ENCODE assay signal across 8 cellular contexts in genomic region chr10:100046088-100046487, GRCh38. TPM values are rescaled to one million over a fixed set of nuclear protein-coding genes. Genes with fewer than 3 reads are reported as not detected.
DNase-seq lines count a peak whose midpoint lies in the region; ATAC-seq and TF ChIP-seq lines count a peak whose summit lies in the region.

No MANE protein-coding gene starts in this region.

- H3K4me3 ChIP-seq in GM12864 (ENCODE audit: low read depth, low read length), result no peak overlapping the region
- peak overlapping the region in 1 of 59 donors; percentile 15 for H3K4me3 ChIP-seq in dorsolateral prefrontal cortex
- H3K4me3 ChIP-seq in lower lobe of right lung, result no peak overlapping the region

- intact Hi-C loops in dorsolateral prefrontal cortex (cut with DNase I) (loop anchor here in 1 of 2 donors (5.0 kb wide), 1 partner anchor 199 kb away; no protein-coding TSS in a partner anchor), lower lobe of right lung (cut with DNase I) (loop anchor here (5.0 kb wide), 1 partner anchor 199 kb away; no protein-coding TSS in a partner anchor)

- peak; percentile 73 for ATAC-seq in HG03159 (IDR thresholded peaks at IDR 0.05; ENCODE audit: unreplicated experiment)
- peak; percentile 90 to 91 for ATAC-seq in lower lobe of right lung
- no peak for ATAC-seq in HG03378 (IDR thresholded peaks at IDR 0.05; ENCODE audit: unreplicated experiment)

- H3K27me3 ChIP-seq in dorsolateral prefrontal cortex (no peaks in the 10 kb centered on the region), lower lobe of right lung (ENCODE audit: low read depth) (no peaks in the 10 kb centered on the region)

- H3K27ac ChIP-seq in dorsolateral prefrontal cortex (peak overlapping the region in 1 of 59 donors; percentile 31), lower lobe of right lung (no peak overlapping the region)

- H3K4me1 ChIP-seq in lower lobe of right lung, result peaks cover 4% of the 10 kb centered on the region

- no peaks in the 10 kb centered on the region for H3K36me3 ChIP-seq in lower lobe of right lung

- peak; percentile 96 for TF ChIP-seq CTCF in GM12864 (IDR thresholded peaks at IDR 0.05; ENCODE audit: low read depth, low read length, missing control alignments)
- TF ChIP-seq CTCF in dorsolateral prefrontal cortex (IDR thresholded peaks at IDR 0.05 in 54 of 56, conservative IDR thresholded peaks at IDR 0.05 in 2 of 56; ENCODE audit: low read depth in 1 of 56, partially characterized antibody in 56 of 56), result peak; percentile 87 to 98 (median 96)
- TF ChIP-seq CTCF in lower lobe of right lung (IDR thresholded peaks at IDR 0.05), result peak; percentile 97

- no peaks in the 10 kb centered on the region for H3K9me3 ChIP-seq in lower lobe of right lung

- peak; percentile 72 for DNase-seq in GM12864 (ENCODE audit: low read depth)
- peak; percentile 59 for DNase-seq in NCI-H748 (lab: John Stamatoyannopoulos, UW; ENCODE audit: unreplicated experiment)
- peak; percentile 75 to 77 for DNase-seq in activated CD4-positive, alpha-beta T cell treated with anti-CD3 and anti-CD28 coated beads, Interleukin-2, amount 50 U/mL, for 24 hours (ENCODE audit: low read depth in 1 of 2, low spot score in 1 of 2)
- peak; percentile 71 to 88 (median 81) for DNase-seq in dorsolateral prefrontal cortex
- peak; percentile 87 for DNase-seq in lower lobe of right lung
- peak; percentile 60 to 84 (median 84) for DNase-seq in stimulated activated CD4-positive, alpha-beta T cell treated with anti-CD3 and anti-CD28 coated beads, TNF-alpha, amount 100 ng/mL, for 48 hours (ENCODE audit: low read depth in 3 of 3)

RNA-seq across cellular contexts. Expression of gene CPN1, which starts 35.6 kb away (rescaled TPM):
- total RNA-seq in dorsolateral prefrontal cortex (not detected), lower lobe of right lung (not detected)

RNA-seq across cellular contexts. Expression of gene DNMBP, which starts 36.3 kb away (rescaled TPM):
- total RNA-seq in dorsolateral prefrontal cortex, result 10 to 100 TPM in 44 of 120 experiments, 1 to 10 TPM in 76; 5.3 to 14.0 (median 9.2) TPM
- total RNA-seq in lower lobe of right lung, result 13.7 TPM
